ENCODE assay signal across 13 cellular contexts in the genomic region with DNA sequence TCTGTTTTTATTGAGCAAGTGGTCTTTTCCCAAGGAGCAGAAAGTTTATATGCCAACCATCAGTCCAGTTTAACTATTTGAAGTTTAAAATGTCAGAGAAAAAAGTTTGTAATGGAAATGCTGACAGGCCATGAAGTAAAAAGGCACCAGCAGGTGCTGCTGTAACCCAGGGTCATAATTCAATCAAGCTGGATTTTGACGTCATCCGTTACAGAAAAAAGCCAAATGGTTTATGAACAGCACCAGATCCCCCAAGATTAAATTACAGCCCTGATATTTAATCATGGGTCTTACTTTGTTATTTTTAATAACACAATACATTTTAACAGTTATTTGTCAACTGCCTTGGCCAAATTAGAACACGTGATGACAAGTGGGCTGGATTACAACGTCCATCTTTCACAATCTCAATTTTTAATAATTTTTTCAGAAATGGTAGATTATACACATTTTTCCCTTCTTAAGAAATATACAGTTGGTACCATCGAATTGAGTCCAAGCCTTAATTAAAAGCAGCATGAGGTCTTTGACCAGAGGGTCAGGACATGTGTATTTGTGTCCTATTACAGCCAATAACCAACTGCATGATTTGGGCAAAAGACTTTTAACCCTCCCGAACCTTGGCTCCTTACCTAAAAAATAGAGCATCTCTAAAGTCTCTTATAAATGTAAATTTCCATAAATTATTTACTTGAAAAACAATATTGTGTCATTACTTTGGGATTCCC. TPM values are rescaled to one million over a fixed set of nuclear protein-coding genes. Genes with fewer than 3 reads are reported as not detected.
DNase-seq lines count a peak whose midpoint lies in the region; ATAC-seq and TF ChIP-seq lines count a peak whose summit lies in the region.
"Had no signal": no experiment of that assay in that cellular context is flagged by ENCODE, and none has a peak within 500 bp of the region (broad histone marks: within the 10 kb centered on the region; RNA-seq: fewer than 3 reads in every experiment).

No MANE protein-coding gene starts in this region.

- H3K27me3 ChIP-seq in OCI-LY1 (ENCODE audit: insufficient read depth, low read length) (no peaks in the 10 kb centered on the region), skeletal muscle tissue (ENCODE audit: control insufficient read depth in 3 of 3, insufficient read depth in 3 of 3, low read length in 3 of 3) (no peaks in the 10 kb centered on the region), right cardiac atrium (ENCODE audit: control insufficient read depth, insufficient read depth) (no peaks in the 10 kb centered on the region)
- H3K27me3 ChIP-seq: testis had no signal

- H3K9me3 ChIP-seq in OCI-LY1 (ENCODE audit: low read length) (no peaks in the 10 kb centered on the region), skeletal muscle tissue (ENCODE audit: control insufficient read depth in 3 of 3, low read length in 3 of 3) (no peaks in the 10 kb centered on the region), right cardiac atrium (ENCODE audit: control insufficient read depth, low read length) (no peaks in the 10 kb centered on the region)
- H3K9me3 ChIP-seq: testis had no signal

- H2AFZ ChIP-seq in OCI-LY1 (ENCODE audit: low read length), result no peak overlapping the region

- peaks cover 76% of the 10 kb centered on the region for H3K79me2 ChIP-seq in OCI-LY1 (ENCODE audit: insufficient read depth, low read length)

- no peaks in the 10 kb centered on the region for H3F3A ChIP-seq in OCI-LY1 (ENCODE audit: insufficient read depth, low read length)

- H3K9ac ChIP-seq in OCI-LY1 (ENCODE audit: low read length) (no peak overlapping the region), skeletal muscle tissue (ENCODE audit: low read depth in 1 of 3, low read length in 3 of 3) (peak overlapping the region in 2 of 3 donors; percentile 26 to 63)

- peaks cover 96% of the 10 kb centered on the region for H3K4me1 ChIP-seq in OCI-LY1 (ENCODE audit: insufficient read depth, low read length, severe bottlenecking)
- peaks cover 6 to 49% (median 21%) of the 10 kb centered on the region in 3 donors for H3K4me1 ChIP-seq in skeletal muscle tissue (ENCODE audit: control insufficient read depth in 3 of 3, insufficient read depth in 3 of 3, low read length in 3 of 3)
- peaks cover 2% of the 10 kb centered on the region for H3K4me1 ChIP-seq in right cardiac atrium (ENCODE audit: control insufficient read depth, insufficient read depth, low read length)

- H3K4me3 ChIP-seq in OCI-LY1 (ENCODE audit: low read depth, low read length, poor library complexity, severe bottlenecking) (no peak overlapping the region), epithelial cell of esophagus (ENCODE audit: low read length) (no peak overlapping the region), skeletal muscle tissue (ENCODE audit: low read length in 3 of 3) (peak overlapping the region in 2 of 3 donors; percentile 8 to 24), right cardiac atrium (ENCODE audit: low read length) (no peak overlapping the region)
- H3K4me3 ChIP-seq: testis had no signal

- ATAC-seq in right cardiac atrium (no peak), HG02840 (IDR thresholded peaks at IDR 0.05; ENCODE audit: low FRiP score, unreplicated experiment) (no peak), GM18498 (IDR thresholded peaks at IDR 0.05; ENCODE audit: unreplicated experiment) (no peak)
- ATAC-seq: sciatic nerve had no signal

- H3K27ac ChIP-seq in OCI-LY1 (ENCODE audit: low read depth, low read length, poor library complexity, severe bottlenecking) (peak overlapping the region; percentile 15), skeletal muscle tissue (ENCODE audit: low read depth, low read length) (peak overlapping the region; percentile 14), right cardiac atrium (ENCODE audit: low read length) (no peak overlapping the region)
- H3K27ac ChIP-seq: testis had no signal

- H3K4me2 ChIP-seq in OCI-LY1 (ENCODE audit: low read length), result peak overlapping the region; percentile 5; the same call in 1 of the 2 replicates

- 65% methylated on average over 6 of the region's 6 CpGs for WGBS in right cardiac atrium

- H3K9me2 ChIP-seq in OCI-LY1 (ENCODE audit: low read depth, low read length), result no peaks in the 10 kb centered on the region

- DNase-seq in NCI-H2171 treated with DMSO at 0.1 percent for 48 hours (lab: John Stamatoyannopoulos, UW) (peak; percentile 22), NCI-H2171 (lab: John Stamatoyannopoulos, UW) (no peak), epithelial cell of esophagus (ENCODE audit: low read depth) (no peak), right cardiac atrium (no peak)
- DNase-seq: aorta, GDM1, NCI-H1694 treated with DMSO at 0.1 percent for 48 hours, testis had no signal

- no peaks in the 10 kb centered on the region for H4K20me1 ChIP-seq in OCI-LY1 (ENCODE audit: insufficient read depth, low read length)

- H3K36me3 ChIP-seq in OCI-LY1 (ENCODE audit: insufficient read depth, low read length), result peaks cover 36% of the 10 kb centered on the region
- H3K36me3 ChIP-seq in skeletal muscle tissue (ENCODE audit: control insufficient read depth in 3 of 3, insufficient read depth in 3 of 3, low read length in 3 of 3), result peaks cover 0 to under 1% (median 0%) of the 10 kb centered on the region in 3 donors

- TF ChIP-seq CTCF in OCI-LY1 (IDR thresholded peaks at IDR 0.05; ENCODE audit: low read length), result peak; percentile 39; the same call in 1 of the 2 replicates
- peak; percentile 31 for TF ChIP-seq CTCF in epithelial cell of esophagus (IDR thresholded peaks at IDR 0.05; ENCODE audit: insufficient read depth, low read depth, low read length, missing control alignments)

- intact Hi-C loops in right cardiac atrium (cut with DNase I), result no loop called here

RNA-seq across cellular contexts. Expression of a gene that starts 10.0 kb away (rescaled TPM):
- total RNA-seq in skeletal muscle tissue, result 205 TPM
- 10 to 100 TPM; 51.8 to 73.6 (median 61.9) TPM for total RNA-seq in right cardiac atrium
- polyA plus RNA-seq in right cardiac atrium, result 17.3 TPM

Comparison
In these comparisons a context has a peak if more than half of its experiments do, and no peak if none do; other contexts are left out.
1. H3K4me3 ChIP-seq: peak in skeletal muscle tissue (2 of 3); none in OCI-LY1 (single experiment), epithelial cell of esophagus (single experiment) and right cardiac atrium (single experiment).